ENCODE assay signal across 10 cellular contexts in genomic region chrX:37787353-37787869, GRCh38. TPM values are rescaled to one million over a fixed set of nuclear protein-coding genes. Genes with fewer than 3 reads are reported as not detected.
DNase-seq lines count a peak whose midpoint lies in the region; ATAC-seq and TF ChIP-seq lines count a peak whose summit lies in the region.
"Had no signal": no experiment of that assay in that cellular context is flagged by ENCODE, and none has a peak within 500 bp of the region (broad histone marks: within the 10 kb centered on the region; RNA-seq: fewer than 3 reads in every experiment).

No MANE protein-coding gene starts in this region.

- no peak for DNase-seq in activated CD8-positive, alpha-beta T cell treated with anti-CD3 and anti-CD28 coated beads, Interleukin-2, amount 10 ng/mL, durations not matched to agents 7 days and 5 days
- DNase-seq in ureter (ENCODE audit: low spot score) (no peak), HFFc6 (no peak)
- DNase-seq in activated CD4-positive, alpha-beta T cell treated with anti-CD3 and anti-CD28 coated beads for 48 hours, result no peak
- no peak for DNase-seq in stimulated activated naive CD8-positive, alpha-beta T cell treated with anti-CD3 and anti-CD28 coated beads, Interleukin-15, amount 100 ng/mL, for 72 hours
- DNase-seq: stimulated activated naive CD4-positive, alpha-beta T cell had no signal

- H3K36me3 Mint-ChIP-seq in activated CD8-positive, alpha-beta T cell treated with anti-CD3 and anti-CD28 coated beads, Interleukin-2, amount 10 ng/mL, durations not matched to agents 7 days and 5 days (ENCODE audit: low read depth), result peaks cover 5% of the 10 kb centered on the region
- H3K36me3 Mint-ChIP-seq in HFFc6 (ENCODE audit: low read depth), result no peaks in the 10 kb centered on the region

- peaks cover 8% of the 10 kb centered on the region for H3K9me3 Mint-ChIP-seq in activated CD8-positive, alpha-beta T cell treated with anti-CD3 and anti-CD28 coated beads, Interleukin-2, amount 10 ng/mL, durations not matched to agents 7 days and 5 days (ENCODE audit: insufficient read depth)
- H3K9me3 Mint-ChIP-seq in HFFc6, result no peaks in the 10 kb centered on the region
- no peaks in the 10 kb centered on the region for H3K9me3 Mint-ChIP-seq in stimulated activated naive CD8-positive, alpha-beta T cell treated with anti-CD3 and anti-CD28 coated beads, Interleukin-15, amount 100 ng/mL, for 72 hours

- peak; percentile 59 for ATAC-seq in GM18499 (IDR thresholded peaks at IDR 0.05; ENCODE audit: insufficient read depth, unreplicated experiment)
- ATAC-seq in GM21447 (IDR thresholded peaks at IDR 0.05; ENCODE audit: unreplicated experiment), result peak; percentile 70
- ATAC-seq in HG03439 (IDR thresholded peaks at IDR 0.05; ENCODE audit: unreplicated experiment), result peak; percentile 70
- ATAC-seq in activated CD8-positive, alpha-beta T cell treated with anti-CD3 and anti-CD28 coated beads, Interleukin-2, amount 10 ng/mL, durations not matched to agents 7 days and 5 days, result no peak
- ATAC-seq in stimulated activated naive CD8-positive, alpha-beta T cell treated with anti-CD3 and anti-CD28 coated beads, Interleukin-15, amount 100 ng/mL, for 72 hours, result no peak

- TF ChIP-seq CTCF in HFFc6 (IDR thresholded peaks at IDR 0.05), result no peak

- peak overlapping the region; percentile 13 for H3K27ac Mint-ChIP-seq in activated CD8-positive, alpha-beta T cell treated with anti-CD3 and anti-CD28 coated beads, Interleukin-2, amount 10 ng/mL, durations not matched to agents 7 days and 5 days
- H3K27ac Mint-ChIP-seq in HFFc6, result no peak overlapping the region
- peak overlapping the region in 1 of 2 donors; percentile 90 for H3K27ac Mint-ChIP-seq in stimulated activated naive CD8-positive, alpha-beta T cell treated with anti-CD3 and anti-CD28 coated beads, Interleukin-15, amount 100 ng/mL, for 72 hours

- H3K27me3 Mint-ChIP-seq in activated CD8-positive, alpha-beta T cell treated with anti-CD3 and anti-CD28 coated beads, Interleukin-2, amount 10 ng/mL, durations not matched to agents 7 days and 5 days (ENCODE audit: low read depth), result no peaks in the 10 kb centered on the region
- no peaks in the 10 kb centered on the region; the same call in 1 of the 2 replicates for H3K27me3 Mint-ChIP-seq in HFFc6 (ENCODE audit: insufficient read depth)
- H3K27me3 Mint-ChIP-seq in stimulated activated naive CD8-positive, alpha-beta T cell treated with anti-CD3 and anti-CD28 coated beads, Interleukin-15, amount 100 ng/mL, for 72 hours, result no peaks in the 10 kb centered on the region

- H3K4me3 Mint-ChIP-seq in activated CD8-positive, alpha-beta T cell treated with anti-CD3 and anti-CD28 coated beads, Interleukin-2, amount 10 ng/mL, durations not matched to agents 7 days and 5 days, result no peak overlapping the region
- no peak overlapping the region for H3K4me3 Mint-ChIP-seq in HFFc6
- peak overlapping the region in 1 of 2 donors; percentile 25 for H3K4me3 Mint-ChIP-seq in stimulated activated naive CD8-positive, alpha-beta T cell treated with anti-CD3 and anti-CD28 coated beads, Interleukin-15, amount 100 ng/mL, for 72 hours

- POLR2A ChIA-PET in activated CD8-positive, alpha-beta T cell treated with anti-CD3 and anti-CD28 coated beads, Interleukin-2, amount 10 ng/mL, durations not matched to agents 7 days and 5 days (lab: Charles Lee), result no interaction called here

- peaks cover 18% of the 10 kb centered on the region for H3K4me1 Mint-ChIP-seq in activated CD8-positive, alpha-beta T cell treated with anti-CD3 and anti-CD28 coated beads, Interleukin-2, amount 10 ng/mL, durations not matched to agents 7 days and 5 days (ENCODE audit: low read depth)
- H3K4me1 Mint-ChIP-seq in HFFc6 (ENCODE audit: low read depth), result no peaks in the 10 kb centered on the region
- peaks cover 12% of the 10 kb centered on the region for H3K4me1 Mint-ChIP-seq in stimulated activated naive CD8-positive, alpha-beta T cell treated with anti-CD3 and anti-CD28 coated beads, Interleukin-15, amount 100 ng/mL, for 72 hours

- CTCF ChIA-PET in activated CD8-positive, alpha-beta T cell treated with anti-CD3 and anti-CD28 coated beads, Interleukin-2, amount 10 ng/mL, durations not matched to agents 7 days and 5 days (lab: Charles Lee), result interaction anchor here (1.0 kb wide), 1 partner anchor 42 kb away, joined by 6 read pairs; no protein-coding TSS in a partner anchor

RNA-seq across cellular contexts. Expression of gene CYBB, which starts 7.6 kb away (rescaled TPM):
- not detected for total RNA-seq in activated CD8-positive, alpha-beta T cell treated with anti-CD3 and anti-CD28 coated beads, Interleukin-2, amount 10 ng/mL, durations not matched to agents 7 days and 5 days
- total RNA-seq in ureter, result 13.7 TPM
- total RNA-seq in HFFc6 (2021; fragmentation: NEBNext Ultra II Directional; extraction: Animal tissue kit (Norgen Biotek cat#: 25700)), result not detected
- total RNA-seq: NCI-H460 had no signal

RNA-seq across cellular contexts. Expression of gene DYNLT3, which starts 60.0 kb away (rescaled TPM):
- 10 to 100 TPM; 15.8 to 16.1 TPM for total RNA-seq in activated CD8-positive, alpha-beta T cell treated with anti-CD3 and anti-CD28 coated beads, Interleukin-2, amount 10 ng/mL, durations not matched to agents 7 days and 5 days
- total RNA-seq in ureter, result 31.9 TPM
- 10 to 100 TPM; 24.9 to 37.3 (median 35.0) TPM for total RNA-seq in HFFc6 (2021; fragmentation: NEBNext Ultra II Directional; extraction: Animal tissue kit (Norgen Biotek cat#: 25700))

Comparison
In these comparisons a context has a peak if more than half of its experiments do, and no peak if none do; other contexts are left out.
1. ATAC-seq: peak in GM18499 (single experiment), GM21447 (single experiment) and HG03439 (single experiment); none in activated CD8-positive, alpha-beta T cell treated with anti-CD3 and anti-CD28 coated beads, Interleukin-2, amount 10 ng/mL, durations not matched to agents 7 days and 5 days (single experiment) and stimulated activated naive CD8-positive, alpha-beta T cell treated with anti-CD3 and anti-CD28 coated beads, Interleukin-15, amount 100 ng/mL, for 72 hours (single experiment).
2. RNA of gene CYBB, which starts 7.6 kb away (total RNA-seq): 13.7 TPM in ureter (single experiment); not detected in activated CD8-positive, alpha-beta T cell treated with anti-CD3 and anti-CD28 coated beads, Interleukin-2, amount 10 ng/mL, durations not matched to agents 7 days and 5 days and not detected in HFFc6; every median in the first group is over 10 times any median in the second.